In the genomic region with DNA sequence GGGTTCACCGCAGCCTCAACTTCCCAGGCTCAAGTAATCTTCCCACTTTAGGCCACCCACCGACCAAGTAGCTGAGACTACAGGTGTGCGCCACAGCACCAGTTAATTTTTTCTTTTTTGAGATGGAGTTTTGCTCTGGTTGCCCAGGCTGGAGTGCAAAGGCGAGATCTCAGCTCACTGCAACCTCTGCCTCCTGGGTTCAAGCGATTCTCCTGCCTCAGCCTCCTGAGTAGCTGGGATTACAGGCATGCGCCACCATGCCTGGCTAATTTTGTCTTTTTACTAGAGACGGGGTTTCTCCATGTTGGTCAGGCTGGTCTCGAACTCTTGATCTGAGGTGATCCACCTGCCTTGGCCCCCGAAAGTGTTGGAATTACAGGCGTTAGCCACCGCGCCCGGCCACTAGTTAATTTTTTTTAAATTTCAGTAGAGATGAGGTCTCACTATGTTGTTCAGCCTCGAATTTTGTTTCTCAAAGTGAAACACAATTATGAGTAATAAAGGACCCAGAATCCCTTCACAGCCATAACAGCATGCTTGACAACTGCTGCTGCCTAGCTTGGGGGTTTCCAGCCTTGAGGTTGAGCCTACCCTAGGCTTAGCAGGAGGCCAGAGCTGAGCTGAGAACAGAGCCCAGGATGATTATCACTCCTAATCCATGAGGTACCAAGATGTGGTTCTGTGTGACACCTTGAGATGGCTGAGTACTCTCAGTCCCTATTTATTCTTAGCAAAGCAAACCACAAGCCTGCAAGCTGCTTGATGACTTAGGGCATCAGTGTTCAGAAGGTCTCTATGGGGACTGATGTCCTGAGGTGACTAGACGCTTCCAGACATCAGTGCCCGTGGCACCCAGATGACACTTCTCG, we compare ENCODE assay signal across 1 cellular context.
A peak's percentile ranks its signal among the peaks of the same experiment; 100 is the strongest.
TF ChIP-seq lines count a peak whose summit lies in the region.

No MANE protein-coding gene starts in this region.

TF ChIP-seq in HEK293, 187 proteins besides CTCF, POLR2A, EP300 and RAD21 (continued from another document):
- TF ChIP-seq, protein P1, sequence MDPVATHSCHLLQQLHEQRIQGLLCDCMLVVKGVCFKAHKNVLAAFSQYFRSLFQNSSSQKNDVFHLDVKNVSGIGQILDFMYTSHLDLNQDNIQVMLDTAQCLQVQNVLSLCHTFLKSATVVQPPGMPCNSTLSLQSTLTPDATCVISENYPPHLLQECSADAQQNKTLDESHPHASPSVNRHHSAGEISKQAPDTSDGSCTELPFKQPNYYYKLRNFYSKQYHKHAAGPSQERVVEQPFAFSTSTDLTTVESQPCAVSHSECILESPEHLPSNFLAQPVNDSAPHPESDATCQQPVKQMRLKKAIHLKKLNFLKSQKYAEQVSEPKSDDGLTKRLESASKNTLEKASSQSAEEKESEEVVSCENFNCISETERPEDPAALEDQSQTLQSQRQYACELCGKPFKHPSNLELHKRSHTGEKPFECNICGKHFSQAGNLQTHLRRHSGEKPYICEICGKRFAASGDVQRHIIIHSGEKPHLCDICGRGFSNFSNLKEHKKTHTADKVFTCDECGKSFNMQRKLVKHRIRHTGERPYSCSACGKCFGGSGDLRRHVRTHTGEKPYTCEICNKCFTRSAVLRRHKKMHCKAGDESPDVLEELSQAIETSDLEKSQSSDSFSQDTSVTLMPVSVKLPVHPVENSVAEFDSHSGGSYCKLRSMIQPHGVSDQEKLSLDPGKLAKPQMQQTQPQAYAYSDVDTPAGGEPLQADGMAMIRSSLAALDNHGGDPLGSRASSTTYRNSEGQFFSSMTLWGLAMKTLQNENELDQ (tag by site-specific recombination; IDR thresholded peaks at IDR 0.05; ENCODE audit: low read depth): no peak
- TF ChIP-seq, protein P2, sequence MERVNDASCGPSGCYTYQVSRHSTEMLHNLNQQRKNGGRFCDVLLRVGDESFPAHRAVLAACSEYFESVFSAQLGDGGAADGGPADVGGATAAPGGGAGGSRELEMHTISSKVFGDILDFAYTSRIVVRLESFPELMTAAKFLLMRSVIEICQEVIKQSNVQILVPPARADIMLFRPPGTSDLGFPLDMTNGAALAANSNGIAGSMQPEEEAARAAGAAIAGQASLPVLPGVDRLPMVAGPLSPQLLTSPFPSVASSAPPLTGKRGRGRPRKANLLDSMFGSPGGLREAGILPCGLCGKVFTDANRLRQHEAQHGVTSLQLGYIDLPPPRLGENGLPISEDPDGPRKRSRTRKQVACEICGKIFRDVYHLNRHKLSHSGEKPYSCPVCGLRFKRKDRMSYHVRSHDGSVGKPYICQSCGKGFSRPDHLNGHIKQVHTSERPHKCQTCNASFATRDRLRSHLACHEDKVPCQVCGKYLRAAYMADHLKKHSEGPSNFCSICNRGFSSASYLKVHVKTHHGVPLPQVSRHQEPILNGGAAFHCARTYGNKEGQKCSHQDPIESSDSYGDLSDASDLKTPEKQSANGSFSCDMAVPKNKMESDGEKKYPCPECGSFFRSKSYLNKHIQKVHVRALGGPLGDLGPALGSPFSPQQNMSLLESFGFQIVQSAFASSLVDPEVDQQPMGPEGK (tag by site-specific recombination; IDR thresholded peaks at IDR 0.05): 0 out of 2 replicates have a peak, but pooled peaks have one; percentile 1
